11 cellular contexts compared by ENCODE assay signal in genomic region chr11:95256204-95256819, GRCh38. TPM values are rescaled to one million over a fixed set of nuclear protein-coding genes. Genes with fewer than 3 reads are reported as not detected.
DNase-seq lines count a peak whose midpoint lies in the region; ATAC-seq, FAIRE-seq and TF ChIP-seq lines count a peak whose summit lies in the region.
"Had no signal": no experiment of that assay in that cellular context is flagged by ENCODE, and none has a peak within 500 bp of the region (broad histone marks: within the 10 kb centered on the region; RNA-seq: fewer than 3 reads in every experiment).

No MANE protein-coding gene starts in this region.

- DNase-seq in MCF 10A (ENCODE audit: unreplicated experiment) = peak; percentile 51
- DNase-seq in breast epithelium (ENCODE audit: low spot score in 2 of 2) = no peak
- DNase-seq in activated B cell treated with CpG ODN at 0.5 μM for 24 hours = no peak
- DNase-seq in keratinocyte (ENCODE audit: low read depth, low spot score) = no peak
- no peak for DNase-seq in stimulated activated naive CD8-positive, alpha-beta T cell treated with anti-CD3 and anti-CD28 coated beads, Interleukin-15, Interleukin-2, amounts not matched to agents 100 U/mL and 50 U/mL, for 24 hours
- no peak for DNase-seq in GOT3 (lab: John Stamatoyannopoulos, UW)
- DNase-seq: right cardiac atrium; stimulated activated naive CD4-positive, alpha-beta T cell treated with Interleukin-2 at 50 U/mL for 16 hours had no signal

- H3K9me3 Mint-ChIP-seq in MCF 10A (ENCODE audit: unreplicated experiment) (no peaks in the 10 kb centered on the region), activated B cell treated with CpG ODN at 0.5 μM for 24 hours (no peaks in the 10 kb centered on the region)

- FAIRE-seq in keratinocyte (lab: Jason Lieb, UNC) = peak; percentile 17

- H3K27me3 ChIP-seq in breast epithelium (no peaks in the 10 kb centered on the region), keratinocyte (ENCODE audit: control insufficient read depth, extremely low read depth, insufficient read depth, low read length) (no peaks in the 10 kb centered on the region), thymus (ENCODE audit: control insufficient read depth, insufficient read depth) (no peaks in the 10 kb centered on the region)
- H3K27me3 ChIP-seq: body of pancreas had no signal

- no peak overlapping the region for H3K4me2 ChIP-seq in keratinocyte (ENCODE audit: control insufficient read depth, extremely low read depth, insufficient read depth, low read depth, low read length)

- H3K36me3 Mint-ChIP-seq in MCF 10A (ENCODE audit: insufficient read depth, unreplicated experiment) (peaks cover 2% of the 10 kb centered on the region), activated B cell treated with CpG ODN at 0.5 μM for 24 hours (ENCODE audit: low read depth) (no peaks in the 10 kb centered on the region)

- H2AFZ ChIP-seq in keratinocyte (ENCODE audit: control insufficient read depth, low read length) = no peak overlapping the region

- no peak overlapping the region for H3K27ac ChIP-seq in breast epithelium
- H3K27ac ChIP-seq in keratinocyte (ENCODE audit: control insufficient read depth, insufficient read depth, low read length) = no peak overlapping the region
- H3K27ac ChIP-seq in thymus (ENCODE audit: low read depth) = peak overlapping the region; percentile 85
- H3K27ac ChIP-seq: body of pancreas had no signal

- H3K27ac Mint-ChIP-seq in MCF 10A (ENCODE audit: low read depth, unreplicated experiment) (no peak overlapping the region), activated B cell treated with CpG ODN at 0.5 μM for 24 hours (peak overlapping the region; percentile 91)

- dilution Hi-C loops in keratinocyte (cut with MboI; ENCODE audit: extremely low pct_ligation_motif_present, low sequenced_read_pairs) = no loop called here

- no peaks in the 10 kb centered on the region for H3K9me1 ChIP-seq in keratinocyte (ENCODE audit: control insufficient read depth, extremely low read depth, insufficient read depth, low read length)

- intact Hi-C loops in MCF 10A (cut with micrococcal nuclease) (no loop called here), breast epithelium (cut with DNase I; ENCODE audit: low total_unique reads) (no loop called here), activated B cell treated with CpG ODN at 0.5 μM for 24 hours (cut with micrococcal nuclease) (no loop called here)

- H3K4me3 ChIP-seq in breast epithelium = no peak overlapping the region
- no peak overlapping the region for H3K4me3 ChIP-seq in keratinocyte (ENCODE audit: control insufficient read depth in 2 of 3, extremely low read depth in 1 of 3, insufficient read depth in 2 of 3, low read depth in 1 of 3, low read length in 3 of 3)
- no peak overlapping the region for H3K4me3 ChIP-seq in thymus (ENCODE audit: low read length)
- H3K4me3 ChIP-seq: body of pancreas had no signal

- H3K4me3 Mint-ChIP-seq in MCF 10A (ENCODE audit: unreplicated experiment) (no peak overlapping the region), activated B cell treated with CpG ODN at 0.5 μM for 24 hours (peak overlapping the region; percentile 68)

- CTCF ChIA-PET in MCF 10A (lab: Yijun Ruan, JAX) (no interaction called here), activated B cell treated with CpG ODN at 0.5 μM for 24 hours (lab: Charles Lee) (interaction anchor here (1.0 to 1.7 kb wide), 4 partner anchors 25 to 102 kb away, joined by 3 to 6 read pairs (median 4); partner anchors contain the start of gene SESN3)

- POLR2A ChIA-PET in MCF 10A (lab: Yijun Ruan, JAX) (interaction anchor here (1.3 kb wide), 2 partner anchors 12 to 27 kb away, joined by 3 to 4 read pairs; no protein-coding TSS in a partner anchor), activated B cell treated with CpG ODN at 0.5 μM for 24 hours (lab: Charles Lee) (interaction anchor here (1.0 to 12.0 kb wide), 7 partner anchors 9 to 40 kb away, joined by 3 to 357 read pairs (median 3); partner anchors contain the start of gene SESN3)

- peak; percentile 5 for ATAC-seq in activated B cell treated with CpG ODN at 0.5 μM for 24 hours (ENCODE audit: low read depth)
- ATAC-seq in stimulated activated naive CD8-positive, alpha-beta T cell treated with anti-CD3 and anti-CD28 coated beads, Interleukin-15, Interleukin-2, amounts not matched to agents 100 U/mL and 50 U/mL, for 24 hours = no peak
- ATAC-seq in GM19463 (IDR thresholded peaks at IDR 0.05; ENCODE audit: unreplicated experiment) = no peak
- ATAC-seq: body of pancreas had no signal

- H3K27me3 Mint-ChIP-seq in MCF 10A (ENCODE audit: insufficient read depth, unreplicated experiment) (no peaks in the 10 kb centered on the region), activated B cell treated with CpG ODN at 0.5 μM for 24 hours (no peaks in the 10 kb centered on the region)

- H3K79me2 ChIP-seq in keratinocyte (ENCODE audit: control insufficient read depth, insufficient read depth, low read length) = no peaks in the 10 kb centered on the region

- no peaks in the 10 kb centered on the region for H3K36me3 ChIP-seq in breast epithelium
- H3K36me3 ChIP-seq in keratinocyte (ENCODE audit: control insufficient read depth in 2 of 2, extremely low read depth in 1 of 2, insufficient read depth in 2 of 2, low read length in 2 of 2) = no peaks in the 10 kb centered on the region
- no peaks in the 10 kb centered on the region for H3K36me3 ChIP-seq in thymus (ENCODE audit: control insufficient read depth, insufficient read depth)

- H3K9me3 ChIP-seq in breast epithelium (no peaks in the 10 kb centered on the region), keratinocyte (ENCODE audit: control insufficient read depth, low read depth, low read length) (no peaks in the 10 kb centered on the region), thymus (ENCODE audit: control insufficient read depth) (no peaks in the 10 kb centered on the region)
- H3K9me3 ChIP-seq: body of pancreas had no signal

- whole genome bisulfite sequencing in thymus = 83% methylated on average over 9 of the region's 9 CpGs

- no peaks in the 10 kb centered on the region for H4K20me1 ChIP-seq in keratinocyte (ENCODE audit: control insufficient read depth, extremely low read depth, insufficient read depth, low read length)

- H3K4me1 ChIP-seq in breast epithelium (no peaks in the 10 kb centered on the region), keratinocyte (ENCODE audit: control insufficient read depth, extremely low read depth, insufficient read depth, low read length) (peaks cover 20% of the 10 kb centered on the region), thymus (ENCODE audit: control insufficient read depth, insufficient read depth, low read length) (peaks cover 34% of the 10 kb centered on the region)

- TF ChIP-seq POLR2A in breast epithelium (IDR thresholded peaks at IDR 0.05) = no peak

- TF ChIP-seq CTCF in MCF 10A (IDR thresholded peaks at IDR 0.05; ENCODE audit: unreplicated experiment) (no peak), breast epithelium (IDR thresholded peaks at IDR 0.05) (no peak), activated B cell treated with CpG ODN at 0.5 μM for 24 hours (IDR thresholded peaks at IDR 0.05) (no peak), keratinocyte (optimal IDR thresholded peaks at IDR 0.05 in 1 of 3, IDR thresholded peaks at IDR 0.05 in 1 of 3, conservative IDR thresholded peaks at IDR 0.05 in 1 of 3; ENCODE audit: extremely low read depth in 1 of 3, insufficient read depth in 2 of 3, low read length in 3 of 3) (no peak)

- no peak overlapping the region for H3K9ac ChIP-seq in keratinocyte (ENCODE audit: control insufficient read depth, extremely low read depth, insufficient read depth, low read length)

- H3K4me1 Mint-ChIP-seq in MCF 10A (ENCODE audit: insufficient read depth, unreplicated experiment) = peaks cover 5% of the 10 kb centered on the region
- H3K4me1 Mint-ChIP-seq in activated B cell treated with CpG ODN at 0.5 μM for 24 hours = peaks cover 80% of the 10 kb centered on the region

- BruUV-seq in MCF 10A (replicated peaks; lab: Mats Ljungman, UMichigan) = no TSS peak

RNA-seq across cellular contexts. Expression of gene SESN3, which starts 25.3 kb away (rescaled TPM):
- total RNA-seq in MCF 10A (2022) (3.0 and 6.3 TPM in 2 replicates), breast epithelium (10 to 100 TPM; 28.2 to 98.1 (median 39.7) TPM), activated B cell treated with CpG ODN at 0.5 μM for 24 hours (82.3 and 87.2 TPM in 2 replicates)
- polyA plus RNA-seq in keratinocyte (13.5 to 35.2 TPM (median 34.6 TPM) in 3 replicates), thymus (18.8 TPM)
- polyA plus RNA-seq in keratinocyte (2011; ENCODE audit: low read depth) = 4.9 TPM
- 18.1 and 31.5 TPM in 2 replicates for polyA plus RNA-seq in keratinocyte (2011; cell fraction: cytosol; rRNA removed)
- polyA plus RNA-seq in keratinocyte (2011; cell fraction: nucleus; rRNA removed) = 32.7 and 40.7 TPM in 2 replicates
- polyA plus RNA-seq in keratinocyte (2012; ENCODE audit: low replicate concordance) = 9.9 and 11.9 TPM in 2 replicates
- 23.4 to 109 TPM (median 92.2 TPM) in 3 replicates for polyA minus RNA-seq in keratinocyte
- polyA minus RNA-seq in keratinocyte (2011; cell fraction: cytosol; rRNA and poly(A)+ RNA removed) = 52.8 TPM
- 55.6 and 124 TPM in 2 replicates for polyA minus RNA-seq in keratinocyte (2011; cell fraction: nucleus; rRNA and poly(A)+ RNA removed)
